9 cellular contexts compared by ENCODE assay signal in the genomic region with DNA sequence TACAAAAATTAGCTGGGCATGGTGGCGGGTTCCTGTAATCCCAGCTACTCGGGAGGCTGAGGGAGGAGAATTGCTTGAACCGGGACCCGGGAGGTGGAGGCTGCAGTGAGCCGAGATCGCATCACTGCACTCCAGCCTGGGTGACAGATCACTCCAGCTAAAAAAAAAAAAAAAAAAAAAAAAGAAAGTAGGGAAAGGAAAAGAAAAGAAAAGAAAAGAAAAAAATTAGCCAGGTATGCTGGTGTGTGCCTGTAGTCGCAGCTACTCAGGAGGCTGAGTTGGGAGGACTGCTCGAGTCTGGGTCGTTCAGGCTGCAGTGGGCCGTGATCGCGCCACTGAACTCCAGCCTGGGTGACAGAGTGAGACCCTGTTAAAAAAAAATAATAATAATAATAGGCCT. TPM values are rescaled to one million over a fixed set of nuclear protein-coding genes. Genes with fewer than 3 reads are reported as not detected.
DNase-seq lines count a peak whose midpoint lies in the region; ATAC-seq and TF ChIP-seq lines count a peak whose summit lies in the region.
"Not testable (repeated sequence)": the region's sequence is repeated elsewhere in the genome, so short reads cannot be mapped to it uniquely, and the experiment has no call there.
"Had no signal": no experiment of that assay in that cellular context is flagged by ENCODE, and none has a peak within 500 bp of the region (broad histone marks: within the 10 kb centered on the region; RNA-seq: fewer than 3 reads in every experiment).

No MANE protein-coding gene starts in this region.

- peak overlapping the region; percentile 51 to 82 (median 67); a peak in 20 of 22 replicates for H3K4me2 ChIP-seq in BLaER1 treated with 17β-estradiol and CSF1 and Interleukin-3, amounts not matched to agents 10 nM and 100 nM

- WGBS in mesodermal cell (ENCODE audit: insufficient coverage in 2 of 2), 2 experiments = 94 to 100% methylated on average over 3 to 9 of the region's 12 CpGs

- peaks cover 0 to 25% (median 9%) of the 10 kb centered on the region in 11 experiments; a peak in 9 of 22 replicates for H3K9me3 ChIP-seq in BLaER1 treated with 17β-estradiol and CSF1 and Interleukin-3, amounts not matched to agents 10 nM and 100 nM (replicated peaks in 1 of 11)
- H3K9me3 ChIP-seq in HUES6 (ENCODE audit: control insufficient read depth, insufficient read depth, low read depth, low read length); duodenal mucosa (ENCODE audit: control insufficient read depth in 1 of 2, low read length in 2 of 2); mesodermal cell (ENCODE audit: control insufficient read depth, low read length); gastrocnemius medialis: not testable (repeated sequence)

- H3K27ac ChIP-seq in BLaER1 treated with 17β-estradiol and CSF1 and Interleukin-3, amounts not matched to agents 10 nM and 100 nM; HUES6 (ENCODE audit: low read depth, low read length); duodenal mucosa (ENCODE audit: low read depth, low read length); mesodermal cell (ENCODE audit: low read depth, low read length, severe bottlenecking): not testable (repeated sequence)
- H3K27ac ChIP-seq in VCaP (peak overlapping the region; percentile 66), gastrocnemius medialis (peak overlapping the region in 3 of 4 donors; percentile 63 to 83 (median 82))

- H3K36me3 ChIP-seq in BLaER1 treated with 17β-estradiol and CSF1 and Interleukin-3, amounts not matched to agents 10 nM and 100 nM = peaks cover 8 to 18% (median 12%) of the 10 kb centered on the region in 11 experiments; a peak in 16 of 22 replicates
- not testable (repeated sequence) for H3K36me3 ChIP-seq in HUES6 (ENCODE audit: control insufficient read depth, insufficient read depth, low read length); duodenal mucosa (ENCODE audit: control insufficient read depth in 1 of 2, insufficient read depth in 2 of 2, low read length in 2 of 2); mesodermal cell (ENCODE audit: control insufficient read depth, insufficient read depth, low read length); gastrocnemius medialis

- DNase-seq in gastrocnemius medialis = not testable (repeated sequence)

- not testable (repeated sequence) for H3K4me3 ChIP-seq in BLaER1 treated with 17β-estradiol and CSF1 and Interleukin-3, amounts not matched to agents 10 nM and 100 nM
- peak overlapping the region; percentile 55; the same call in 1 of the 2 replicates for H3K4me3 ChIP-seq in HUES6 (ENCODE audit: low read depth, low read length)
- H3K4me3 ChIP-seq in duodenal mucosa (ENCODE audit: low read depth in 1 of 2, low read length in 2 of 2) = peak overlapping the region; percentile 57 to 70
- H3K4me3 ChIP-seq in mesodermal cell (ENCODE audit: extremely low read depth, insufficient read depth, low read length, poor library complexity, severe bottlenecking) = peak overlapping the region; percentile 22
- peak overlapping the region in 1 of 4 donors; percentile 51 for H3K4me3 ChIP-seq in gastrocnemius medialis

- peaks cover 9 to 21% (median 18%) of the 10 kb centered on the region in 10 experiments for H3K4me1 ChIP-seq in BLaER1 treated with 17β-estradiol and CSF1 and Interleukin-3, amounts not matched to agents 10 nM and 100 nM
- H3K4me1 ChIP-seq in HUES6 (ENCODE audit: control insufficient read depth, insufficient read depth, low read length) = peaks cover 20% of the 10 kb centered on the region
- peaks cover 8 to 15% of the 10 kb centered on the region in 2 donors for H3K4me1 ChIP-seq in duodenal mucosa (ENCODE audit: control insufficient read depth in 1 of 2, insufficient read depth in 2 of 2, low read length in 2 of 2)
- not testable (repeated sequence) for H3K4me1 ChIP-seq in mesodermal cell (ENCODE audit: control insufficient read depth, insufficient read depth, low read length, poor library complexity, severe bottlenecking)
- peaks cover 7 to 17% of the 10 kb centered on the region in 2 donors for H3K4me1 ChIP-seq in gastrocnemius medialis

- not testable (repeated sequence) for TF ChIP-seq CTCF in VCaP (conservative IDR thresholded peaks at IDR 0.05); gastrocnemius medialis (IDR thresholded peaks at IDR 0.05 in 4 of 5, conservative IDR thresholded peaks at IDR 0.05 in 1 of 5)

- ATAC-seq in gastrocnemius medialis = not testable (repeated sequence)

- H3K9ac ChIP-seq in BLaER1 treated with 17β-estradiol and CSF1 and Interleukin-3, amounts not matched to agents 10 nM and 100 nM = 0 out of 22 replicates have a peak overlapping the region, but pooled peaks of 1 of the 11 experiments have one; percentile 48
- H3K9ac ChIP-seq in HUES6 (ENCODE audit: low read length); duodenal mucosa (ENCODE audit: low read depth in 1 of 2, low read length in 2 of 2): not testable (repeated sequence)

- not testable (repeated sequence) for TF ChIP-seq POLR2A in gastrocnemius medialis (IDR thresholded peaks at IDR 0.05)

- intact Hi-C loops in gastrocnemius medialis (cut with DNase I; ENCODE audit: low total_unique reads) = loop anchor here (5.0 kb wide), 1 partner anchor 210 kb away; the partner anchor contains the start of gene CD37

- H4K20me1 ChIP-seq in BLaER1 treated with 17β-estradiol and CSF1 and Interleukin-3, amounts not matched to agents 10 nM and 100 nM = not testable (repeated sequence)

- peaks cover 0 to 13% (median 4%) of the 10 kb centered on the region in 11 experiments; a peak in 16 of 22 replicates for H3K27me3 ChIP-seq in BLaER1 treated with 17β-estradiol and CSF1 and Interleukin-3, amounts not matched to agents 10 nM and 100 nM
- not testable (repeated sequence) for H3K27me3 ChIP-seq in HUES6 (ENCODE audit: control insufficient read depth, insufficient read depth, low read length); duodenal mucosa (ENCODE audit: control insufficient read depth in 1 of 2, insufficient read depth in 2 of 2, low read length in 2 of 2); gastrocnemius medialis

- in situ Hi-C loops in gastrocnemius medialis (cut with MboI; ENCODE audit: low sequenced_read_pairs in 4 of 4) = not testable (repeated sequence)

RNA-seq across cellular contexts. Expression of gene PPFIA3, which starts 7.9 kb away (rescaled TPM):
- 18.0 TPM for polyA plus RNA-seq in mesodermal cell (2013, experiment 1 of 2)
- 13.7 TPM for polyA plus RNA-seq in mesodermal cell (2013, experiment 2 of 2)
- 1 to 10 TPM; 1.9 to 4.1 (median 3.0) TPM for total RNA-seq in gastrocnemius medialis

RNA-seq across cellular contexts. Expression of gene C19orf73, which starts 8.3 kb away (rescaled TPM):
- polyA plus RNA-seq in mesodermal cell (2013, experiment 1 of 2) = 2.5 TPM
- polyA plus RNA-seq in mesodermal cell (2013, experiment 2 of 2) = 2.5 TPM
- 10 to 100 TPM in 1 of 4 donors, 1 to 10 TPM in 3; 1.3 to 11.7 (median 3.5) TPM for total RNA-seq in gastrocnemius medialis

RNA-seq across cellular contexts. Expression of gene LIN7B, which starts 13.1 kb away (rescaled TPM):
- polyA plus RNA-seq in mesodermal cell (2013, experiment 1 of 2) = 14.7 TPM
- 9.3 TPM for polyA plus RNA-seq in mesodermal cell (2013, experiment 2 of 2)
- 10 to 100 TPM; 25.7 to 97.9 (median 34.0) TPM for total RNA-seq in gastrocnemius medialis

RNA-seq across cellular contexts. Expression of gene HRC, which starts 28.0 kb away (rescaled TPM):
- polyA plus RNA-seq in mesodermal cell (2013, experiment 1 of 2) = 11.2 TPM
- polyA plus RNA-seq in mesodermal cell (2013, experiment 2 of 2) = 10.9 TPM
- total RNA-seq in gastrocnemius medialis = 100 to 1,000 TPM; 190 to 537 (median 300) TPM
- total RNA-seq: activated B cell treated with CpG ODN at 0.5 μM for 24 hours, chondrocyte, lung microvascular endothelial cell had no signal

RNA-seq across cellular contexts. Expression of gene TRPM4, which starts 30.4 kb away (rescaled TPM):
- 25.4 TPM for polyA plus RNA-seq in mesodermal cell (2013, experiment 1 of 2)
- polyA plus RNA-seq in mesodermal cell (2013, experiment 2 of 2) = 22.0 TPM
- total RNA-seq in gastrocnemius medialis = 10 to 100 TPM; 10.4 to 11.5 (median 11.3) TPM
- total RNA-seq: activated B cell treated with CpG ODN at 0.5 μM for 24 hours had no signal
